ENCODE assay signal across 12 cellular contexts in genomic region chr9:127963041-127963358, GRCh38. TPM values are rescaled to one million over a fixed set of nuclear protein-coding genes. Genes with fewer than 3 reads are reported as not detected.
A peak's percentile ranks its signal among the peaks of the same experiment; 100 is the strongest.
DNase-seq lines count a peak whose midpoint lies in the region; ATAC-seq and TF ChIP-seq lines count a peak whose summit lies in the region.
"Had no signal": no experiment of that assay in that cellular context is flagged by ENCODE, and none has a peak within 500 bp of the region (broad histone marks: within the 10 kb centered on the region; RNA-seq: fewer than 3 reads in every experiment).

No MANE protein-coding gene starts in this region.

- peaks cover 31% of the 10 kb centered on the region for H3K36me3 Mint-ChIP-seq in stimulated activated memory B cell treated with anti-CD40 and anti-IgM and Interleukin-4, amounts not matched to agents 10 μg/mL and 1 μg/mL and 100 μg/mL, for 72 hours

- CTCF ChIA-PET in SK-N-SH (lab: Yijun Ruan, JAX): interaction anchor here (0.8 to 6.2 kb wide), 6 partner anchors 10 to 155 kb away, joined by 3 to 55 read pairs (median 14); no protein-coding TSS in a partner anchor

- peaks cover 51 to 75% of the 10 kb centered on the region in 2 experiments for H3K4me1 ChIP-seq in SK-N-SH (ENCODE audit: control insufficient read depth in 1 of 2, insufficient read depth in 2 of 2, low read depth in 1 of 2, low read length in 1 of 2)
- peaks cover 70 to 100% (median 85%) of the 10 kb centered on the region in 3 donors for H3K4me1 ChIP-seq in esophagus squamous epithelium

- H2AFZ ChIP-seq in SK-N-SH (ENCODE audit: low read depth): no peak overlapping the region

- H3K27ac Mint-ChIP-seq in stimulated activated memory B cell treated with anti-CD40 and anti-IgM and Interleukin-4, amounts not matched to agents 10 μg/mL and 1 μg/mL and 100 μg/mL, for 72 hours: peak overlapping the region; percentile 94

- peaks cover 12% of the 10 kb centered on the region for H3F3A ChIP-seq in SK-N-SH (replicated peaks; ENCODE audit: insufficient read depth)

- peak overlapping the region; percentile 47 for H3K4me3 Mint-ChIP-seq in stimulated activated memory B cell treated with anti-CD40 and anti-IgM and Interleukin-4, amounts not matched to agents 10 μg/mL and 1 μg/mL and 100 μg/mL, for 72 hours

- 94% methylated on average over 1 of the region's 3 CpGs for WGBS in SK-N-SH (ENCODE audit: low lambda C conversion rate)
- 45 to 67% methylated on average over 1 to 3 of the region's 3 CpGs for WGBS in esophagus squamous epithelium, 2 donors
- WGBS in lower leg skin, 2 donors: 31 to 47% methylated on average over 3 of the region's 3 CpGs

- H3K79me2 ChIP-seq in SK-N-SH (ENCODE audit: insufficient read depth): peaks cover 70% of the 10 kb centered on the region

- H3K9ac ChIP-seq in SK-N-SH: no peak overlapping the region
- no peak overlapping the region for H3K9ac ChIP-seq in SK-N-MC (ENCODE audit: insufficient read length)

- no peak for TF ChIP-seq RAD21 in SK-N-SH (IDR thresholded peaks at IDR 0.05; ENCODE audit: low read length)

- TF ChIP-seq CTCF in SK-N-SH (IDR thresholded peaks at IDR 0.05): no peak
- no peak for TF ChIP-seq CTCF in esophagus squamous epithelium (IDR thresholded peaks at IDR 0.05)
- no peak for TF ChIP-seq CTCF in lower leg skin (IDR thresholded peaks at IDR 0.05)

- no peak for TF ChIP-seq EP300 in SK-N-SH (IDR thresholded peaks at IDR 0.05; ENCODE audit: borderline replicate concordance in 1 of 2, low read depth in 1 of 2, low read length in 1 of 2)

- no peak for TF ChIP-seq POLR2A in esophagus squamous epithelium (IDR thresholded peaks at IDR 0.05)
- no peak for TF ChIP-seq POLR2A in lower leg skin (IDR thresholded peaks at IDR 0.05)

- no peaks in the 10 kb centered on the region for H3K36me3 ChIP-seq in SK-N-SH (replicated peaks in 1 of 2; ENCODE audit: control insufficient read depth in 1 of 2, insufficient read depth in 2 of 2, low read length in 1 of 2)
- no peaks in the 10 kb centered on the region for H3K36me3 ChIP-seq in SK-N-MC (ENCODE audit: insufficient read depth, low read length)
- peaks cover 0 to 5% (median 0%) of the 10 kb centered on the region in 3 donors for H3K36me3 ChIP-seq in esophagus squamous epithelium

- peak; percentile 58 for DNase-seq in SK-N-SH
- no peak for DNase-seq in SK-N-MC (ENCODE audit: low read depth, low spot score)
- DNase-seq in esophagus squamous epithelium (lab: John Stamatoyannopoulos, UW): no peak
- DNase-seq in lower leg skin (ENCODE audit: low spot score in 2 of 2): no peak
- DNase-seq: 8988T, mammary epithelial cell, NCI-H1436 had no signal

- H3K4me2 ChIP-seq in SK-N-SH: peak overlapping the region; percentile 58; the same call in 1 of the 2 replicates

- H3K4me1 Mint-ChIP-seq in stimulated activated memory B cell treated with anti-CD40 and anti-IgM and Interleukin-4, amounts not matched to agents 10 μg/mL and 1 μg/mL and 100 μg/mL, for 72 hours: peaks cover 100% of the 10 kb centered on the region

- H3K4me3 ChIP-seq in SK-N-SH (ENCODE audit: low read depth in 2 of 2, low read length in 1 of 2): no peak overlapping the region
- no peak overlapping the region for H3K4me3 ChIP-seq in SK-N-MC
- H3K4me3 ChIP-seq in esophagus squamous epithelium: peak overlapping the region in 1 of 4 donors; percentile 35
- no peak overlapping the region for H3K4me3 ChIP-seq in lower leg skin (ENCODE audit: low read depth, poor library complexity, severe bottlenecking)

- H3K27me3 ChIP-seq in SK-N-SH (ENCODE audit: insufficient read depth) (no peaks in the 10 kb centered on the region), esophagus squamous epithelium (no peaks in the 10 kb centered on the region)

- intact Hi-C loops in esophagus squamous epithelium (cut with DNase I): no loop called here
- intact Hi-C loops in lower leg skin (cut with DNase I; ENCODE audit: low total_unique reads): no loop called here

- ATAC-seq in SK-N-SH treated with all-trans-retinoic acid at 6 μM for 48 hours (no peak), GM19395 (IDR thresholded peaks at IDR 0.05; ENCODE audit: unreplicated experiment) (no peak), GM21360 (IDR thresholded peaks at IDR 0.05; ENCODE audit: unreplicated experiment) (no peak)
- ATAC-seq in stimulated activated memory B cell treated with anti-CD40 and anti-IgM and Interleukin-4, amounts not matched to agents 10 μg/mL and 1 μg/mL and 100 μg/mL, for 72 hours: no peak

- peak overlapping the region in 1 of 2 experiments; percentile 72; a peak in 3 of 4 replicates for H3K27ac ChIP-seq in SK-N-SH (ENCODE audit: low read depth in 2 of 2, low read length in 1 of 2)
- peak overlapping the region; percentile 73 for H3K27ac ChIP-seq in SK-N-MC
- H3K27ac ChIP-seq in esophagus squamous epithelium: peak overlapping the region; percentile 94 to 99 (median 96)

- POLR2A ChIA-PET in SK-N-SH (lab: Yijun Ruan, JAX): no interaction called here

- no peaks in the 10 kb centered on the region for H3K9me3 ChIP-seq in SK-N-SH
- no peaks in the 10 kb centered on the region for H3K9me3 ChIP-seq in SK-N-MC (ENCODE audit: low read depth, low read length)
- H3K9me3 ChIP-seq in esophagus squamous epithelium: no peaks in the 10 kb centered on the region

- no peaks in the 10 kb centered on the region for H3K27me3 Mint-ChIP-seq in stimulated activated memory B cell treated with anti-CD40 and anti-IgM and Interleukin-4, amounts not matched to agents 10 μg/mL and 1 μg/mL and 100 μg/mL, for 72 hours

- no peaks in the 10 kb centered on the region for H3K9me2 ChIP-seq in SK-N-SH

- H4K20me1 ChIP-seq in SK-N-SH (ENCODE audit: insufficient read depth): no peaks in the 10 kb centered on the region

- H3K9me3 Mint-ChIP-seq in stimulated activated memory B cell treated with anti-CD40 and anti-IgM and Interleukin-4, amounts not matched to agents 10 μg/mL and 1 μg/mL and 100 μg/mL, for 72 hours: peaks cover 2% of the 10 kb centered on the region

TF ChIP-seq in SK-N-SH, 30 proteins besides CTCF, POLR2A, EP300 and RAD21 (continues in another document):
- TF ChIP-seq MEF2A (IDR thresholded peaks at IDR 0.05; ENCODE audit: borderline replicate concordance, low read depth): no peak
- TF ChIP-seq EZH2phosphoT487 (IDR thresholded peaks at IDR 0.05; ENCODE audit: borderline replicate concordance, low read depth): no peak
- TF ChIP-seq, protein P1, sequence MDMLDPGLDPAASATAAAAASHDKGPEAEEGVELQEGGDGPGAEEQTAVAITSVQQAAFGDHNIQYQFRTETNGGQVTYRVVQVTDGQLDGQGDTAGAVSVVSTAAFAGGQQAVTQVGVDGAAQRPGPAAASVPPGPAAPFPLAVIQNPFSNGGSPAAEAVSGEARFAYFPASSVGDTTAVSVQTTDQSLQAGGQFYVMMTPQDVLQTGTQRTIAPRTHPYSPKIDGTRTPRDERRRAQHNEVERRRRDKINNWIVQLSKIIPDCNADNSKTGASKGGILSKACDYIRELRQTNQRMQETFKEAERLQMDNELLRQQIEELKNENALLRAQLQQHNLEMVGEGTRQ (IDR thresholded peaks at IDR 0.05; ENCODE audit: borderline replicate concordance, low read depth, low read length): no peak
- no peak for TF ChIP-seq ELF1 (IDR thresholded peaks at IDR 0.05)
- no peak for TF ChIP-seq GATA2 (CRISPR knock-in tag; IDR thresholded peaks at IDR 0.05)
- TF ChIP-seq FOSL2 (IDR thresholded peaks at IDR 0.05; ENCODE audit: borderline replicate concordance, low read depth): no peak
- TF ChIP-seq RCOR1 (IDR thresholded peaks at IDR 0.05; ENCODE audit: low read length): no peak
- no peak for TF ChIP-seq RXRA (IDR thresholded peaks at IDR 0.05; ENCODE audit: borderline replicate concordance, low read depth)
- TF ChIP-seq YY1 (IDR thresholded peaks at IDR 0.05; ENCODE audit: low read depth): no peak

TF ChIP-seq in SK-N-SH treated with all-trans-retinoic acid at 6 μM for 48 hours, 23 proteins besides CTCF, POLR2A, EP300 and RAD21:
- TF ChIP-seq ISL1 (CRISPR knock-in tag; IDR thresholded peaks at IDR 0.05) (no peak), OSR1 (CRISPR knock-in tag; IDR thresholded peaks at IDR 0.05) (no peak), BACH2 (CRISPR knock-in tag; IDR thresholded peaks at IDR 0.05; ENCODE audit: borderline replicate concordance) (no peak)

RNA-seq across cellular contexts. Expression of gene EEIG1, which starts 17.8 kb away (rescaled TPM):
- polyA plus RNA-seq in SK-N-SH (2012; rRNA removed): 17.9 and 26.2 TPM in 2 replicates
- 15.9 and 18.6 TPM in 2 replicates for polyA plus RNA-seq in SK-N-SH (2012; cell fraction: cytosol; rRNA removed)
- polyA plus RNA-seq in SK-N-SH (2012; cell fraction: nucleus; rRNA removed): 32.9 and 55.0 TPM in 2 replicates
- total RNA-seq in esophagus squamous epithelium (10 to 100 TPM; 16.9 to 65.0 (median 24.0) TPM), lower leg skin (10 to 100 TPM; 33.0 to 81.3 (median 48.9) TPM)

RNA-seq across cellular contexts. Expression of gene DPM2, which starts 25.3 kb away (rescaled TPM):
- polyA plus RNA-seq in SK-N-SH (2012; rRNA removed): 106 and 117 TPM in 2 replicates
- polyA plus RNA-seq in SK-N-SH (2012; cell fraction: cytosol; rRNA removed): 54.1 and 69.2 TPM in 2 replicates
- 90.7 and 100 TPM in 2 replicates for polyA plus RNA-seq in SK-N-SH (2012; cell fraction: nucleus; rRNA removed)
- total RNA-seq in esophagus squamous epithelium (10 to 100 TPM; 12.5 to 18.5 (median 15.7) TPM), lower leg skin (10 to 100 TPM; 11.9 to 21.1 (median 15.8) TPM)

RNA-seq across cellular contexts. Expression of gene PIP5KL1, which starts 32.4 kb away (rescaled TPM):
- 4.0 and 6.1 TPM in 2 replicates for polyA plus RNA-seq in SK-N-SH (2012; rRNA removed)
- 1.7 and 2.5 TPM in 2 replicates for polyA plus RNA-seq in SK-N-SH (2012; cell fraction: cytosol; rRNA removed)
- 40.1 and 41.3 TPM in 2 replicates for polyA plus RNA-seq in SK-N-SH (2012; cell fraction: nucleus; rRNA removed)
- total RNA-seq in esophagus squamous epithelium (1 to 10 TPM in 3 of 4 donors, not detected in 1; 3.1 to 4.6 (median 3.6) TPM), lower leg skin (10 to 100 TPM in 1 of 4 donors, 1 to 10 TPM in 3; 4.1 to 11.3 (median 8.4) TPM)
- total RNA-seq: skeletal muscle tissue had no signal

RNA-seq across cellular contexts. Expression of gene ST6GALNAC4, which starts 46.2 kb away (rescaled TPM):
- 28.4 and 30.2 TPM in 2 replicates for polyA plus RNA-seq in SK-N-SH (2012; rRNA removed)
- 11.0 and 21.1 TPM in 2 replicates for polyA plus RNA-seq in SK-N-SH (2012; cell fraction: cytosol; rRNA removed)
- 29.1 and 30.8 TPM in 2 replicates for polyA plus RNA-seq in SK-N-SH (2012; cell fraction: nucleus; rRNA removed)
- total RNA-seq in esophagus squamous epithelium: 10 to 100 TPM; 12.5 to 33.0 (median 23.8) TPM
- total RNA-seq in lower leg skin: 10 to 100 TPM in 2 of 4 donors, 1 to 10 TPM in 2; 4.6 to 28.5 (median 16.5) TPM
